In genomic region chr9:90893706-90894105, GRCh38 we compare ENCODE assay signal across 17 cellular contexts.
"Had no signal": no experiment of that assay in that cellular context is flagged by ENCODE, and none has a peak within 500 bp of the region (broad histone marks: within the 10 kb centered on the region; RNA-seq: fewer than 3 reads in every experiment).

No MANE protein-coding gene starts in this region.

- H3K36me3 ChIP-seq: colonic mucosa, ovary, right atrium auricular region had no signal

- H3K27me3 ChIP-seq: colonic mucosa, ovary, right atrium auricular region, sigmoid colon, suprapubic skin, thyroid gland had no signal

- H3K4me3 ChIP-seq: colonic mucosa, heart left ventricle, lung, ovary, right atrium auricular region, sigmoid colon, skin epidermis, suprapubic skin, thyroid gland had no signal

- H3K4me3 Mint-ChIP-seq: naive thymus-derived CD4-positive, alpha-beta T cell; type B pancreatic cell had no signal

- H3K9me3 ChIP-seq: colonic mucosa, heart left ventricle, ovary, right atrium auricular region, sigmoid colon, suprapubic skin, thyroid gland had no signal

- H3K27ac ChIP-seq: colonic mucosa, heart left ventricle, ovary, right atrium auricular region, sigmoid colon, skin epidermis, suprapubic skin, thyroid gland had no signal

- H3K4me1 ChIP-seq: colonic mucosa, heart left ventricle, right atrium auricular region, sigmoid colon, thyroid gland had no signal

- H3K9me3 Mint-ChIP-seq: naive thymus-derived CD4-positive, alpha-beta T cell; type B pancreatic cell had no signal

- DNase-seq: colonic mucosa; effector CD4-positive, alpha-beta T cell; heart left ventricle; hippocampal formation; left colon; left ventricle myocardium superior; naive thymus-derived CD4-positive, alpha-beta T cell; ovary; sigmoid colon; stimulated activated CD4-positive, alpha-beta T cell treated with anti-CD3 and anti-CD28 coated beads, Interleukin-2, amount 100 ng/mL, for 24 hours; stimulated activated naive CD8-positive, alpha-beta T cell treated with anti-CD3 and anti-CD28 coated beads, Interleukin-15, Interleukin-2, amounts not matched to agents 100 U/mL and 50 U/mL, for 24 hours; thyroid gland had no signal

- H3K4me1 Mint-ChIP-seq: naive thymus-derived CD4-positive, alpha-beta T cell had no signal

- H3K36me3 Mint-ChIP-seq: naive thymus-derived CD4-positive, alpha-beta T cell; type B pancreatic cell had no signal

- H3K27me3 Mint-ChIP-seq: type B pancreatic cell had no signal

- H3K27ac Mint-ChIP-seq: naive thymus-derived CD4-positive, alpha-beta T cell; type B pancreatic cell had no signal

- ATAC-seq: heart left ventricle; left colon; left ventricle myocardium superior; naive thymus-derived CD4-positive, alpha-beta T cell; stimulated activated naive CD8-positive, alpha-beta T cell treated with anti-CD3 and anti-CD28 coated beads, Interleukin-15, Interleukin-2, amounts not matched to agents 100 U/mL and 50 U/mL, for 24 hours had no signal
